1 cellular context compared by ENCODE assay signal in the genomic region with DNA sequence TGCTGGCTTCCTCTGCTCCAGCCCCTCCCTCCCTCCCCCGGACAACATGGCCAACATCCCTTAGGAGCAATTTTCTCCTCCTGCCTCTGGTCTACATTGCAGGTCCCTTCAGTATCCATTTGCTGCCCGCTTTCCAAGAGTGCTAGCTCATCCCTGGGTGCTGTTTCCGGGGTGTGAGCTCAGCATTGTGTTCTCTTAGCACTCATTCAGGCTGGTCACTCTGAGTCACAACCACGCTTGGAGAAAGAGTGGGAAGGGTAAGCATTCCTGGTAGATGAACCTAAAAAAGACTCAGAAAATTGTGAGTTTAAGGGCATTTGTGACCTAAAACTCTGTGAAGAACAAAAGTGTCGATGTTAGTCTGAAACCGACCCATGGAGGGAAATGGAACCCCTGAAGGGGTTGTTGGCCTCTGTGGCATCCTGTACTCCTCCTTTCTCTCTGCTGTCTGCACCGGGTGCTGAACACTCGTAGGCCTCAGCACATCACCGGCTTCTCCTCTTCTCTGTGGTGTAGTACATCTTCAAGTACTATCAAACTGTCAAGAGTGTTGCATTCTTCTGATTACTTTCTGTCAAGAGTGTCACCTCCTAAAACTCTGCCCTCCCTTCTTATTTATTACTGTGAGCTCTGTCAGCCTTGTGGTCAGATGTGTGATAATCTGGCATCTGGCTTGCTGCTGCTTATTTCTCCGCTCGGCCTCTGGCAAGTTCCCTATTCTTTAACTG.
TF ChIP-seq lines count a peak whose summit lies in the region.

No MANE protein-coding gene starts in this region.

TF ChIP-seq in GM23338, 12 proteins besides CTCF, POLR2A, EP300 and RAD21 (continued from another document):
- TF ChIP-seq, protein P1, sequence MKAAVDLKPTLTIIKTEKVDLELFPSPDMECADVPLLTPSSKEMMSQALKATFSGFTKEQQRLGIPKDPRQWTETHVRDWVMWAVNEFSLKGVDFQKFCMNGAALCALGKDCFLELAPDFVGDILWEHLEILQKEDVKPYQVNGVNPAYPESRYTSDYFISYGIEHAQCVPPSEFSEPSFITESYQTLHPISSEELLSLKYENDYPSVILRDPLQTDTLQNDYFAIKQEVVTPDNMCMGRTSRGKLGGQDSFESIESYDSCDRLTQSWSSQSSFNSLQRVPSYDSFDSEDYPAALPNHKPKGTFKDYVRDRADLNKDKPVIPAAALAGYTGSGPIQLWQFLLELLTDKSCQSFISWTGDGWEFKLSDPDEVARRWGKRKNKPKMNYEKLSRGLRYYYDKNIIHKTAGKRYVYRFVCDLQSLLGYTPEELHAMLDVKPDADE (IDR thresholded peaks at IDR 0.05): no peak
